Comparison of ENCODE assay signal across 34 cellular contexts in genomic region chr7:142698429-142698828, GRCh38. TPM values are rescaled to one million over a fixed set of nuclear protein-coding genes. Genes with fewer than 3 reads are reported as not detected.
"Had no signal": no experiment of that assay in that cellular context is flagged by ENCODE, and none has a peak within 500 bp of the region (broad histone marks: within the 10 kb centered on the region; RNA-seq: fewer than 3 reads in every experiment).

No MANE protein-coding gene starts in this region.

- H3K36me3 Mint-ChIP-seq: memory B cell; mesothelial cell of epicardium; naive B cell; natural killer cell treated with Interleukin-12 subunit alpha and Interleukin-12 subunit beta and Interleukin-15 and Interleukin-18, amount 100 ng/mL, for 72 hours; stimulated activated naive B cell treated with anti-CD40 and anti-IgM and Interleukin-4, amounts not matched to agents 10 μg/mL and 1 μg/mL and 100 μg/mL, for 72 hours had no signal

- H3K4me1 ChIP-seq: colonic mucosa, gastroesophageal sphincter, heart left ventricle, parathyroid adenoma, tibial nerve, upper lobe of left lung had no signal

- H3K9ac ChIP-seq: parathyroid adenoma had no signal

- H3K79me2 ChIP-seq: hepatocyte, parathyroid adenoma had no signal

- H3K4me1 Mint-ChIP-seq: memory B cell; mesothelial cell of epicardium; stimulated activated naive B cell treated with anti-CD40 and anti-IgM and Interleukin-4, amounts not matched to agents 10 μg/mL and 1 μg/mL and 100 μg/mL, for 72 hours had no signal

- H3K27ac ChIP-seq: colonic mucosa, epithelial cell of prostate, gastroesophageal sphincter, heart left ventricle, hepatocyte, neutrophil, parathyroid adenoma, thoracic aorta, tibial nerve, upper lobe of left lung had no signal

- H3K27me3 ChIP-seq: colonic mucosa, gastroesophageal sphincter, heart left ventricle, hepatocyte, neutrophil, tibial nerve, upper lobe of left lung had no signal

- H3K36me3 ChIP-seq: colonic mucosa, gastroesophageal sphincter, heart left ventricle, neutrophil, thoracic aorta, tibial nerve, upper lobe of left lung had no signal

- H3K27ac Mint-ChIP-seq: dendritic cell treated with granulocyte-macrophage colony-stimulating factor and Interleukin-4, amounts not matched to agents 40 ng/mL and 50 ng/mL, for 4 days; mesothelial cell of epicardium; naive B cell; progenitor cell of endocrine pancreas; stimulated activated naive B cell treated with anti-CD40 and anti-IgM and Interleukin-4, amounts not matched to agents 10 μg/mL and 1 μg/mL and 100 μg/mL, for 72 hours; stimulated activated naive CD8-positive, alpha-beta T cell treated with anti-CD3 and anti-CD28 coated beads, Interleukin-15, Interleukin-2, amounts not matched to agents 100 ng/mL and 50 ng/mL, for 24 hours had no signal

- H3K27me3 Mint-ChIP-seq: memory B cell; naive B cell; natural killer cell treated with Interleukin-12 subunit alpha and Interleukin-12 subunit beta and Interleukin-15 and Interleukin-18, amount 100 ng/mL, for 72 hours; progenitor cell of endocrine pancreas; stimulated activated naive CD8-positive, alpha-beta T cell treated with anti-CD3 and anti-CD28 coated beads, Interleukin-15, Interleukin-2, amounts not matched to agents 100 ng/mL and 50 ng/mL, for 24 hours had no signal

- H3K9me3 Mint-ChIP-seq: dendritic cell treated with granulocyte-macrophage colony-stimulating factor and Interleukin-4, amounts not matched to agents 40 ng/mL and 50 ng/mL, for 4 days; memory B cell; mesothelial cell of epicardium; naive B cell; natural killer cell treated with Interleukin-12 subunit alpha and Interleukin-12 subunit beta and Interleukin-15 and Interleukin-18, amount 100 ng/mL, for 72 hours; neural crest cell; stimulated activated naive B cell treated with anti-CD40 and anti-IgM and Interleukin-4, amounts not matched to agents 10 μg/mL and 1 μg/mL and 100 μg/mL, for 72 hours; stimulated activated naive CD8-positive, alpha-beta T cell treated with anti-CD3 and anti-CD28 coated beads, Interleukin-15, Interleukin-2, amounts not matched to agents 100 ng/mL and 50 ng/mL, for 24 hours had no signal

- H3K4me3 ChIP-seq: colonic mucosa, gastroesophageal sphincter, heart left ventricle, hepatocyte, lung, mucosa of descending colon, thoracic aorta, tibial nerve, upper lobe of left lung had no signal

- H3K9me3 ChIP-seq: colonic mucosa, gastroesophageal sphincter, mucosa of descending colon, neutrophil, thoracic aorta, tibial nerve, upper lobe of left lung had no signal

- ATAC-seq: esophagus mucosa; gastroesophageal sphincter; heart left ventricle; left lobe of liver; mucosa of descending colon; natural killer cell treated with Interleukin-12 subunit alpha and Interleukin-12 subunit beta and Interleukin-15 and Interleukin-18, amount 100 ng/mL, for 72 hours; right cardiac atrium; stimulated activated naive B cell treated with anti-CD40 and anti-IgM and Interleukin-4, amounts not matched to agents 10 μg/mL and 1 μg/mL and 100 μg/mL, for 72 hours had no signal

- FAIRE-seq: endometrium, kidney, small intestine, urothelium cell line had no signal

- H3K4me2 ChIP-seq: hepatocyte had no signal

- H3K4me3 Mint-ChIP-seq: dendritic cell treated with granulocyte-macrophage colony-stimulating factor and Interleukin-4, amounts not matched to agents 40 ng/mL and 50 ng/mL, for 4 days; memory B cell; mesothelial cell of epicardium; naive B cell; natural killer cell treated with Interleukin-12 subunit alpha and Interleukin-12 subunit beta and Interleukin-15 and Interleukin-18, amount 100 ng/mL, for 72 hours; neural crest cell; stimulated activated naive B cell treated with anti-CD40 and anti-IgM and Interleukin-4, amounts not matched to agents 10 μg/mL and 1 μg/mL and 100 μg/mL, for 72 hours; stimulated activated naive CD8-positive, alpha-beta T cell treated with anti-CD3 and anti-CD28 coated beads, Interleukin-15, Interleukin-2, amounts not matched to agents 100 ng/mL and 50 ng/mL, for 24 hours had no signal

- DNase-seq: colonic mucosa; effector memory CD4-positive, alpha-beta T cell; heart left ventricle; kidney; mucosa of descending colon; naive B cell; right cardiac atrium; small intestine; stimulated activated CD4-positive, alpha-beta T cell treated with anti-CD3 and anti-CD28 coated beads, Interleukin-15, amount 100 ng/mL, for 24 hours; stimulated activated CD4-positive, alpha-beta T cell treated with anti-CD3 and anti-CD28 coated beads, Interleukin-2, amount 100 ng/mL, for 48 hours; stimulated activated naive B cell treated with anti-CD40 and anti-IgM and Interleukin-4, amounts not matched to agents 10 μg/mL and 1 μg/mL and 100 μg/mL, for 72 hours; upper lobe of left lung had no signal

- H2AFZ ChIP-seq: hepatocyte, parathyroid adenoma had no signal

RNA-seq across cellular contexts. Expression of gene PRSS1, which starts 50.8 kb away (rescaled TPM):
- total RNA-seq: chondrocyte; esophagus mucosa; kidney; liver; mesothelial cell of epicardium; mucosa of descending colon; natural killer cell treated with Interleukin-12 subunit alpha and Interleukin-12 subunit beta and Interleukin-15 and Interleukin-18, amount 100 ng/mL, for 72 hours; neural crest cell; omental fat pad had no signal
- polyA plus RNA-seq: liver had no signal
